In the genomic region with DNA sequence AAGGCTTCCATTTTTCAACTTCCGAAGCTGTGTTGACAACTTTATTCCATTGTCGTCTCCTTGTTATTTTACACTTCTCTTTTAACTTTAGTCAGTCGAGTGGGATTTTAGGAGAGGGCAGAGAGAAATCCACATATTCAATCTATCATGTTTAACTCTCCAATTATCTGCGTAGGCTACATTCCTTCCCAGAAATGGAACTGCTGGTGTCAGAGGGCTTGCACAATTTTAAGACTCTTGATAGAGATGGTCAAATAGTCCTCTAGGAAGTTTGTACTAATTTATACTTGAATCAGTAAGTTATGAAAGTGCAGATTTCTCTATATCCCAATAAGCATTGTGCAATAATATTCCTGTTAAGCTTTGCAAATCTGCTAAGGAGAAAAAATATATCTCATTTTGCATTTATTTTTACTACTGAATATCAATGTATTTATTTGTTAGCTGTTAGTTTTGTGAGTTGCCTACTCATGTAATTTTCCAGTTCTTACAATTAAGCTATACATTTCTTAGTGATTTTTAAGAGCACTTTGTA, we compare ENCODE assay signal across 33 cellular contexts.
"Had no signal": no experiment of that assay in that cellular context is flagged by ENCODE, and none has a peak within 500 bp of the region (broad histone marks: within the 10 kb centered on the region; RNA-seq: fewer than 3 reads in every experiment).

No MANE protein-coding gene starts in this region.

- ATAC-seq: activated naive CD4-positive, alpha-beta T cell treated with anti-CD3 and anti-CD28 coated beads, Interleukin-2, amount 50 U/mL, for 72 hours; activated T-cell treated with anti-CD3 and anti-CD28 coated beads, Interleukin-2, amount 50 U/mL, for 72 hours; esophagus mucosa; foreskin keratinocyte; gastrocnemius medialis; heart left ventricle; T-helper 17 cell had no signal

- FAIRE-seq: astrocyte, bronchial epithelial cell had no signal

- H3K27me3 ChIP-seq: brain microvascular endothelial cell, dorsolateral prefrontal cortex, foreskin keratinocyte, gastrocnemius medialis, heart left ventricle had no signal

- H3K36me3 ChIP-seq: brain microvascular endothelial cell, gastrocnemius medialis, heart left ventricle, WERI-Rb-1 had no signal

- H3K4me3 ChIP-seq: coronary artery, dorsolateral prefrontal cortex, gastrocnemius medialis, heart left ventricle had no signal

- H3K4me1 ChIP-seq: gastrocnemius medialis, heart left ventricle had no signal

- H3K27ac ChIP-seq: brain microvascular endothelial cell, coronary artery, dorsolateral prefrontal cortex, foreskin keratinocyte, gastrocnemius medialis, heart left ventricle, WERI-Rb-1 had no signal

- DNase-seq: activated B cell treated with CpG ODN at 0.5 μM for 24 hours; activated CD4-positive, alpha-beta memory T cell treated with anti-CD3 and anti-CD28 coated beads, Interleukin-2, amount 10 ng/mL, durations not matched to agents 7 days and 5 days; activated CD4-positive, alpha-beta T cell treated with anti-CD3 and anti-CD28 coated beads for 4 hours; activated CD4-positive, alpha-beta T cell treated with anti-CD3 and anti-CD28 coated beads, Interleukin-2, amount 10 ng/mL, durations not matched to agents 7 days and 5 days; activated CD4-positive, alpha-beta T cell treated with anti-CD3 and anti-CD28 coated beads, Interleukin-2, amount 50 U/mL, for 4 hours; activated CD4-positive, CD25-positive, alpha-beta regulatory T cell treated with anti-CD3 and anti-CD28 coated beads, Interleukin-2, amount 50 U/mL, for 72 hours; activated CD8-positive, alpha-beta memory T cell treated with anti-CD3 and anti-CD28 coated beads, Interleukin-2, amount 50 U/mL, for 48 hours; activated gamma-delta T cell; activated naive CD4-positive, alpha-beta T cell; activated naive CD4-positive, alpha-beta T cell treated with anti-CD3 and anti-CD28 coated beads, Interleukin-2, amount 10 ng/mL, durations not matched to agents 7 days and 5 days; activated naive CD8-positive, alpha-beta T cell treated with anti-CD3 and anti-CD28 coated beads, Interleukin-2, amount 10 ng/mL, durations not matched to agents 7 days and 5 days; activated T-cell treated with anti-CD3 and anti-CD28 coated beads for 4 hours; activated T-cell treated with anti-CD3 and anti-CD28 coated beads, Interleukin-2, amount 50 U/mL, for 24 hours; activated T-cell treated with anti-CD3 and anti-CD28 coated beads, Interleukin-2, amount 50 U/mL, for 72 hours; amniotic stem cell; anterior cingulate cortex; brain microvascular endothelial cell; dorsolateral prefrontal cortex; effector memory CD4-positive, alpha-beta T cell; endodermal cell; foreskin keratinocyte; gastrocnemius medialis; glutamatergic neuron; heart left ventricle; T-helper 1 cell; T-helper 17 cell; T1000; WERI-Rb-1 had no signal
